Comparison of ENCODE assay signal across 9 cellular contexts in genomic region chr9:19378647-19379046, GRCh38. TPM values are rescaled to one million over a fixed set of nuclear protein-coding genes. Genes with fewer than 3 reads are reported as not detected.
DNase-seq lines count a peak whose midpoint lies in the region; ATAC-seq and TF ChIP-seq lines count a peak whose summit lies in the region.
"Had no signal": no experiment of that assay in that cellular context is flagged by ENCODE, and none has a peak within 500 bp of the region (broad histone marks: within the 10 kb centered on the region; RNA-seq: fewer than 3 reads in every experiment).

No MANE protein-coding gene starts in this region.

- no peaks in the 10 kb centered on the region for H3K27me3 Mint-ChIP-seq in activated T-cell treated with anti-CD3 and anti-CD28 coated beads, Interleukin-2, amount 50 U/mL, for 24 hours
- H3K27me3 Mint-ChIP-seq in activated CD8-positive, alpha-beta T cell treated with anti-CD3 and anti-CD28 coated beads for 36 hours, result no peaks in the 10 kb centered on the region

- intact Hi-C loops in activated CD8-positive, alpha-beta T cell treated with anti-CD3 and anti-CD28 coated beads for 36 hours (cut with micrococcal nuclease), result loop anchor here (5.0 to 10.0 kb wide), 3 partner anchors 146 to 324 kb away; partner anchors contain the start of genes DENND4C and HAUS6
- intact Hi-C loops in stomach (cut with DNase I; ENCODE audit: low total_unique reads), result no loop called here

- TF ChIP-seq CTCF in activated CD8-positive, alpha-beta T cell treated with anti-CD3 and anti-CD28 coated beads for 36 hours (IDR thresholded peaks at IDR 0.05), result no peak
- TF ChIP-seq CTCF in stomach (IDR thresholded peaks at IDR 0.05), result no peak

- peak overlapping the region; percentile 98 for H3K4me3 ChIP-seq in iPS-11a (ENCODE audit: low read depth, low read length)
- H3K4me3 ChIP-seq in stomach, result peak overlapping the region; percentile 70 to 81 (median 80)

- no peak for TF ChIP-seq POLR2A in stomach (IDR thresholded peaks at IDR 0.05)

- peak overlapping the region; percentile 100 for H3K27ac Mint-ChIP-seq in activated T-cell treated with anti-CD3 and anti-CD28 coated beads, Interleukin-2, amount 50 U/mL, for 24 hours
- H3K27ac Mint-ChIP-seq in activated CD8-positive, alpha-beta T cell treated with anti-CD3 and anti-CD28 coated beads for 36 hours, result peak overlapping the region; percentile 99

- ATAC-seq in activated CD8-positive, alpha-beta T cell treated with anti-CD3 and anti-CD28 coated beads for 36 hours, result no peak
- no peak for ATAC-seq in GM21381 (IDR thresholded peaks at IDR 0.05; ENCODE audit: unreplicated experiment)

- peaks cover 51% of the 10 kb centered on the region for H3K4me1 Mint-ChIP-seq in activated T-cell treated with anti-CD3 and anti-CD28 coated beads, Interleukin-2, amount 50 U/mL, for 24 hours (ENCODE audit: low read depth)
- H3K4me1 Mint-ChIP-seq in activated CD8-positive, alpha-beta T cell treated with anti-CD3 and anti-CD28 coated beads for 36 hours (ENCODE audit: low read depth), result peaks cover 36% of the 10 kb centered on the region

- CTCF ChIA-PET in activated CD8-positive, alpha-beta T cell treated with anti-CD3 and anti-CD28 coated beads for 36 hours (lab: Charles Lee), result no interaction called here

- peak overlapping the region in 4 of 5 donors; percentile 90 to 97 (median 92) for H3K27ac ChIP-seq in stomach

- no peak for TF ChIP-seq EP300 in stomach (IDR thresholded peaks at IDR 0.05)

- H3K36me3 Mint-ChIP-seq in activated T-cell treated with anti-CD3 and anti-CD28 coated beads, Interleukin-2, amount 50 U/mL, for 24 hours (ENCODE audit: low read depth), result peaks cover 78% of the 10 kb centered on the region
- peaks cover 71% of the 10 kb centered on the region for H3K36me3 Mint-ChIP-seq in activated CD8-positive, alpha-beta T cell treated with anti-CD3 and anti-CD28 coated beads for 36 hours (ENCODE audit: low read depth)

- WGBS in stomach, 5 donors, result 16 to 31% (median 27%) methylated on average over 7 of the region's 7 CpGs

- no peaks in the 10 kb centered on the region for H3K9me3 ChIP-seq in stomach

- POLR2A ChIA-PET in activated CD8-positive, alpha-beta T cell treated with anti-CD3 and anti-CD28 coated beads for 36 hours (lab: Charles Lee), result interaction anchor here (1.0 to 2.6 kb wide), 5 partner anchors 8 to 147 kb away, joined by 3 to 24 read pairs (median 13); partner anchors contain the start of gene ACER2

- H3K27me3 ChIP-seq in stomach, result no peaks in the 10 kb centered on the region

- no peaks in the 10 kb centered on the region for H3K9me3 Mint-ChIP-seq in activated T-cell treated with anti-CD3 and anti-CD28 coated beads, Interleukin-2, amount 50 U/mL, for 24 hours
- no peaks in the 10 kb centered on the region for H3K9me3 Mint-ChIP-seq in activated CD8-positive, alpha-beta T cell treated with anti-CD3 and anti-CD28 coated beads for 36 hours

- peaks cover 46 to 55% (median 51%) of the 10 kb centered on the region in 4 donors for H3K36me3 ChIP-seq in stomach

- peaks cover 16 to 49% (median 28%) of the 10 kb centered on the region in 4 donors for H3K4me1 ChIP-seq in stomach

- peak overlapping the region; percentile 100 for H3K4me3 Mint-ChIP-seq in activated T-cell treated with anti-CD3 and anti-CD28 coated beads, Interleukin-2, amount 50 U/mL, for 24 hours
- peak overlapping the region; percentile 98 for H3K4me3 Mint-ChIP-seq in activated CD8-positive, alpha-beta T cell treated with anti-CD3 and anti-CD28 coated beads for 36 hours

- no peak for DNase-seq in activated T-cell treated with anti-CD3 and anti-CD28 coated beads, Interleukin-2, amount 50 U/mL, for 24 hours
- DNase-seq in activated T-cell treated with anti-CD3 and anti-CD28 coated beads, Interleukin-2, amount 50 U/mL, for 1 hour, result no peak
- no peak for DNase-seq in activated CD8-positive, alpha-beta T cell treated with anti-CD3 and anti-CD28 coated beads for 36 hours
- no peak for DNase-seq in stomach
- DNase-seq in DMS79 (lab: John Stamatoyannopoulos, UW), result no peak
- DNase-seq in activated CD4-positive, CD25-positive, alpha-beta regulatory T cell treated with anti-CD3 and anti-CD28 coated beads, Interleukin-2, amount 50 U/mL, for 72 hours, result no peak
- DNase-seq: DMS 273 treated with DMSO at 0.1 percent for 48 hours had no signal

RNA-seq across cellular contexts. Expression of gene RPS6, which starts 1.4 kb away (rescaled TPM):
- 1,000 to 10,000 TPM; 3,991 to 4,024 TPM for total RNA-seq in activated CD8-positive, alpha-beta T cell treated with anti-CD3 and anti-CD28 coated beads for 36 hours
- 1,000 to 10,000 TPM in 4 of 5 donors, 100 to 1,000 TPM in 1; 925 to 2,164 (median 1,405) TPM for total RNA-seq in stomach
- polyA plus RNA-seq in stomach, result 1,000 to 10,000 TPM; 3,881 to 4,884 (median 4,624) TPM

RNA-seq across cellular contexts. Expression of gene ACER2, which starts 30.2 kb away (rescaled TPM):
- total RNA-seq in activated CD8-positive, alpha-beta T cell treated with anti-CD3 and anti-CD28 coated beads for 36 hours, result 1 to 10 TPM; 1.2 to 1.4 TPM
- 10 to 100 TPM in 4 of 5 donors, not detected in 1; 20.5 to 54.3 (median 37.8) TPM for total RNA-seq in stomach
- polyA plus RNA-seq in stomach, result 1 to 10 TPM in 2 of 3 donors, under 1 TPM in 1; 0.23 to 7.8 (median 4.5) TPM
